Comparison of ENCODE assay signal across 2 cellular contexts in the genomic region with DNA sequence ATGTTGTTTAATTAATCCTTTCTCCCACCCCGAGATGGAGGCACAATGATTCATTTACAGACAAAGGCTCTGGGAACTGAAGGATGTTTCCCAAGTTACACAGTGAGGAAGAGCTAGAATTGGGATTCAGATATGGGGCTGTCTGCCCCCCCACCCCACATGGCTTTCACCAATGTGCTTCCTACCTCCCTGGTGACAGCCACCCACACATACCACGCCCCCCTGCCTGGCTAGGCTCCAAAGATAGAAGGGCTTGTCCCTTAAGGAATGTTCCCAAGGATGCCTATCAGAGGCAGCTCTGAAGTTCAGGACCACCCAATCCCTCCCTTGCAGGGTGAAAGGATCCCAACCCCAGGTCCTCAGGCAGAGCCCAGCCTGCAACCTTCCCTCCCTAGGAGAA.
TF ChIP-seq lines count a peak whose summit lies in the region.

No MANE protein-coding gene starts in this region.

TF ChIP-seq in GM23338, 12 proteins besides CTCF, POLR2A, EP300 and RAD21 (continues in another document):
- TF ChIP-seq, protein P1, sequence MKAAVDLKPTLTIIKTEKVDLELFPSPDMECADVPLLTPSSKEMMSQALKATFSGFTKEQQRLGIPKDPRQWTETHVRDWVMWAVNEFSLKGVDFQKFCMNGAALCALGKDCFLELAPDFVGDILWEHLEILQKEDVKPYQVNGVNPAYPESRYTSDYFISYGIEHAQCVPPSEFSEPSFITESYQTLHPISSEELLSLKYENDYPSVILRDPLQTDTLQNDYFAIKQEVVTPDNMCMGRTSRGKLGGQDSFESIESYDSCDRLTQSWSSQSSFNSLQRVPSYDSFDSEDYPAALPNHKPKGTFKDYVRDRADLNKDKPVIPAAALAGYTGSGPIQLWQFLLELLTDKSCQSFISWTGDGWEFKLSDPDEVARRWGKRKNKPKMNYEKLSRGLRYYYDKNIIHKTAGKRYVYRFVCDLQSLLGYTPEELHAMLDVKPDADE (IDR thresholded peaks at IDR 0.05), result no peak
- no peak for TF ChIP-seq EZH2phosphoT487 (IDR thresholded peaks at IDR 0.05; ENCODE audit: unreplicated experiment)
- TF ChIP-seq POLR2AphosphoS5 (IDR thresholded peaks at IDR 0.05; ENCODE audit: low read depth), result no peak
- TF ChIP-seq JUNB (IDR thresholded peaks at IDR 0.05; ENCODE audit: unreplicated experiment), result no peak
- no peak for TF ChIP-seq ZNF114 (CRISPR knock-in tag; IDR thresholded peaks at IDR 0.05)
- TF ChIP-seq, protein P2, sequence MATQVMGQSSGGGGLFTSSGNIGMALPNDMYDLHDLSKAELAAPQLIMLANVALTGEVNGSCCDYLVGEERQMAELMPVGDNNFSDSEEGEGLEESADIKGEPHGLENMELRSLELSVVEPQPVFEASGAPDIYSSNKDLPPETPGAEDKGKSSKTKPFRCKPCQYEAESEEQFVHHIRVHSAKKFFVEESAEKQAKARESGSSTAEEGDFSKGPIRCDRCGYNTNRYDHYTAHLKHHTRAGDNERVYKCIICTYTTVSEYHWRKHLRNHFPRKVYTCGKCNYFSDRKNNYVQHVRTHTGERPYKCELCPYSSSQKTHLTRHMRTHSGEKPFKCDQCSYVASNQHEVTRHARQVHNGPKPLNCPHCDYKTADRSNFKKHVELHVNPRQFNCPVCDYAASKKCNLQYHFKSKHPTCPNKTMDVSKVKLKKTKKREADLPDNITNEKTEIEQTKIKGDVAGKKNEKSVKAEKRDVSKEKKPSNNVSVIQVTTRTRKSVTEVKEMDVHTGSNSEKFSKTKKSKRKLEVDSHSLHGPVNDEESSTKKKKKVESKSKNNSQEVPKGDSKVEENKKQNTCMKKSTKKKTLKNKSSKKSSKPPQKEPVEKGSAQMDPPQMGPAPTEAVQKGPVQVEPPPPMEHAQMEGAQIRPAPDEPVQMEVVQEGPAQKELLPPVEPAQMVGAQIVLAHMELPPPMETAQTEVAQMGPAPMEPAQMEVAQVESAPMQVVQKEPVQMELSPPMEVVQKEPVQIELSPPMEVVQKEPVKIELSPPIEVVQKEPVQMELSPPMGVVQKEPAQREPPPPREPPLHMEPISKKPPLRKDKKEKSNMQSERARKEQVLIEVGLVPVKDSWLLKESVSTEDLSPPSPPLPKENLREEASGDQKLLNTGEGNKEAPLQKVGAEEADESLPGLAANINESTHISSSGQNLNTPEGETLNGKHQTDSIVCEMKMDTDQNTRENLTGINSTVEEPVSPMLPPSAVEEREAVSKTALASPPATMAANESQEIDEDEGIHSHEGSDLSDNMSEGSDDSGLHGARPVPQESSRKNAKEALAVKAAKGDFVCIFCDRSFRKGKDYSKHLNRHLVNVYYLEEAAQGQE (IDR thresholded peaks at IDR 0.05; ENCODE audit: unreplicated experiment), result no peak
- TF ChIP-seq NANOG (IDR thresholded peaks at IDR 0.05; ENCODE audit: borderline replicate concordance), result no peak
- TF ChIP-seq EZH2 (IDR thresholded peaks at IDR 0.05; ENCODE audit: low read depth, unreplicated experiment), result no peak
- no peak for TF ChIP-seq CREB1 (CRISPR knock-in tag; IDR thresholded peaks at IDR 0.05; ENCODE audit: low read depth)
- no peak for TF ChIP-seq STAT1 (IDR thresholded peaks at IDR 0.05; ENCODE audit: unreplicated experiment)
- no peak for TF ChIP-seq ZNF331 (CRISPR knock-in tag; IDR thresholded peaks at IDR 0.05; ENCODE audit: low read depth)

TF ChIP-seq in K562, 482 proteins besides CTCF, POLR2A, EP300 and RAD21:
- TF ChIP-seq NFIC (IDR thresholded peaks at IDR 0.05) (peak; percentile 49; the same call in 1 of the 2 replicates), HNRNPK (IDR thresholded peaks at IDR 0.05; ENCODE audit: low read depth, low read length, poor library complexity, severe bottlenecking) (no peak), ZNF699 (CRISPR knock-in tag; IDR thresholded peaks at IDR 0.05; ENCODE audit: insufficient replicate concordance) (no peak), NFIX (CRISPR knock-in tag; IDR thresholded peaks at IDR 0.05; ENCODE audit: low read depth) (no peak), ZFP1 (CRISPR knock-in tag; IDR thresholded peaks at IDR 0.05) (no peak), EGR1 (conservative IDR thresholded peaks at IDR 0.05) (peak; percentile 66)
- TF ChIP-seq, protein P3, sequence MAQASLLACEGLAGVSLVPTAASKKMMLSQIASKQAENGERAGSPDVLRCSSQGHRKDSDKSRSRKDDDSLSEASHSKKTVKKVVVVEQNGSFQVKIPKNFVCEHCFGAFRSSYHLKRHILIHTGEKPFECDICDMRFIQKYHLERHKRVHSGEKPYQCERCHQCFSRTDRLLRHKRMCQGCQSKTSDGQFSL (CRISPR knock-in tag; IDR thresholded peaks at IDR 0.05), result peak; percentile 77
- TF ChIP-seq, protein P3 (tag; IDR thresholded peaks at IDR 0.05), result no peak
- TF ChIP-seq, protein P4, sequence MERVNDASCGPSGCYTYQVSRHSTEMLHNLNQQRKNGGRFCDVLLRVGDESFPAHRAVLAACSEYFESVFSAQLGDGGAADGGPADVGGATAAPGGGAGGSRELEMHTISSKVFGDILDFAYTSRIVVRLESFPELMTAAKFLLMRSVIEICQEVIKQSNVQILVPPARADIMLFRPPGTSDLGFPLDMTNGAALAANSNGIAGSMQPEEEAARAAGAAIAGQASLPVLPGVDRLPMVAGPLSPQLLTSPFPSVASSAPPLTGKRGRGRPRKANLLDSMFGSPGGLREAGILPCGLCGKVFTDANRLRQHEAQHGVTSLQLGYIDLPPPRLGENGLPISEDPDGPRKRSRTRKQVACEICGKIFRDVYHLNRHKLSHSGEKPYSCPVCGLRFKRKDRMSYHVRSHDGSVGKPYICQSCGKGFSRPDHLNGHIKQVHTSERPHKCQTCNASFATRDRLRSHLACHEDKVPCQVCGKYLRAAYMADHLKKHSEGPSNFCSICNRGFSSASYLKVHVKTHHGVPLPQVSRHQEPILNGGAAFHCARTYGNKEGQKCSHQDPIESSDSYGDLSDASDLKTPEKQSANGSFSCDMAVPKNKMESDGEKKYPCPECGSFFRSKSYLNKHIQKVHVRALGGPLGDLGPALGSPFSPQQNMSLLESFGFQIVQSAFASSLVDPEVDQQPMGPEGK (CRISPR knock-in tag; IDR thresholded peaks at IDR 0.05; ENCODE audit: borderline replicate concordance), result no peak
